Comparison of ENCODE assay signal across 11 cellular contexts in the genomic region with DNA sequence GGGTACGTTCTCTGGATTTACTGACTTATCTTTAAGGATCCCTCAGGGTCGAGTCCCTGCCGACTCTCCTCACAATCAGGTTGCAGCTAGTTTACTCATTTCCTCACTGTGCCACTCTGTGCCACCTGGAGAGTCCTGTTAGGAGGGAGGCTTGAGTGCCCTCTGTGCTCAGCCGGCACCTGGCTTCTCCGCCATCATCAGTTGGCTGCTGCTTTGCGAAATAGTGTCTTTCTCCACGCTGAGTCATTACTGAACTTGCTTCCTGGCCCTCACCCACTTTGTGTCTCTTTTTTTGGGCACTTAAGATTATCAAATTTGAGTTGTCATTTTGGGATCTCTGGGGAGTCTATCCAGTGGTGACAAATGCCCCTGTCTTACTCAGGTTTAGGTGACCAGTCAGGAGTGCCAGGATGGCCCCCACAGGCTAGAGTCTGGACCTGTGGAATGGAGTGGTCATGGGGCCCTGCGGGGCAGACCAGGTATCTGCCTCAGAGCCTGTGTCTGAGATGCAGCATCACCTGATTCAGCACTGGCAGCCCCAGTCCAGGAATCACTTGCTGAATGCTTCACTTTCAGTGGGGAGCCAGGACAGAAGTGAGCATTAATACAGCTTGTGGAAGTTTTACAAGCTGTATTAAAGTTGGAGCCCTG. TPM values are rescaled to one million over a fixed set of nuclear protein-coding genes. Genes with fewer than 3 reads are reported as not detected.
DNase-seq lines count a peak whose midpoint lies in the region; ATAC-seq and TF ChIP-seq lines count a peak whose summit lies in the region.
"Had no signal": no experiment of that assay in that cellular context is flagged by ENCODE, and none has a peak within 500 bp of the region (broad histone marks: within the 10 kb centered on the region; RNA-seq: fewer than 3 reads in every experiment).

No MANE protein-coding gene starts in this region.

- no peaks in the 10 kb centered on the region for H3K27me3 ChIP-seq in left ventricle myocardium inferior (ENCODE audit: low read depth)
- H3K27me3 ChIP-seq: heart right ventricle, SJSA1 had no signal

- H3K27ac ChIP-seq in left ventricle myocardium inferior (replicated peaks) = peak overlapping the region; percentile 72
- H3K27ac ChIP-seq: SJSA1 had no signal

- no peaks in the 10 kb centered on the region for H3K9me3 ChIP-seq in left ventricle myocardium inferior (replicated peaks)
- H3K9me3 ChIP-seq: heart right ventricle, SJSA1 had no signal

- peaks cover 59% of the 10 kb centered on the region for H3K4me1 ChIP-seq in left ventricle myocardium inferior
- H3K4me1 ChIP-seq: SJSA1 had no signal

- ATAC-seq in Right ventricle myocardium inferior (no peak), GM19328 (IDR thresholded peaks at IDR 0.05; ENCODE audit: unreplicated experiment) (no peak), GM19351 (IDR thresholded peaks at IDR 0.05; ENCODE audit: unreplicated experiment) (no peak)

- DNase-seq in left ventricle myocardium inferior = no peak
- DNase-seq in Right ventricle myocardium inferior (ENCODE audit: missing footprints) = no peak
- peak; percentile 66 for DNase-seq in NOMO-1 treated with DMSO at 0.1 percent for 48 hours (lab: John Stamatoyannopoulos, UW; ENCODE audit: unreplicated experiment)
- DNase-seq in epithelial cell of esophagus (ENCODE audit: low read depth) = peak; percentile 42
- no peak for DNase-seq in glomerular visceral epithelial cell (ENCODE audit: extremely low spot score)
- DNase-seq in activated effector memory CD4-positive, alpha-beta T cell treated with anti-CD3 and anti-CD28 coated beads, Interleukin-2, amount 50 U/mL, for 16 hours = no peak
- DNase-seq: CD4-positive, CD25-positive, alpha-beta regulatory T cell; heart right ventricle had no signal

- no peak overlapping the region for H3K4me3 ChIP-seq in left ventricle myocardium inferior
- H3K4me3 ChIP-seq in epithelial cell of esophagus (ENCODE audit: low read length) = no peak overlapping the region
- H3K4me3 ChIP-seq: heart right ventricle, SJSA1 had no signal

- intact Hi-C loops in left ventricle myocardium inferior (cut with micrococcal nuclease) (no loop called here), Right ventricle myocardium inferior (cut with DNase I) (no loop called here)

- TF ChIP-seq CTCF in left ventricle myocardium inferior (IDR thresholded peaks at IDR 0.05; ENCODE audit: borderline replicate concordance) (no peak), epithelial cell of esophagus (IDR thresholded peaks at IDR 0.05; ENCODE audit: insufficient read depth, low read depth, low read length, missing control alignments) (no peak)

- peaks cover 89% of the 10 kb centered on the region for H3K36me3 ChIP-seq in left ventricle myocardium inferior

RNA-seq across cellular contexts. Expression of gene JADE1, which starts 37.7 kb away (rescaled TPM):
- total RNA-seq in left ventricle myocardium inferior (22.1 TPM), Right ventricle myocardium inferior (24.3 TPM)

Comparison
In these comparisons a context has a peak if more than half of its experiments do, and no peak if none do; other contexts are left out.
1. DNase-seq: peak in NOMO-1 treated with DMSO at 0.1 percent for 48 hours (single experiment) and epithelial cell of esophagus (single experiment); none in left ventricle myocardium inferior (single experiment), Right ventricle myocardium inferior (single experiment), glomerular visceral epithelial cell (single experiment) and activated effector memory CD4-positive, alpha-beta T cell treated with anti-CD3 and anti-CD28 coated beads, Interleukin-2, amount 50 U/mL, for 16 hours (single experiment).